ENCODE assay signal across 8 cellular contexts in the genomic region with DNA sequence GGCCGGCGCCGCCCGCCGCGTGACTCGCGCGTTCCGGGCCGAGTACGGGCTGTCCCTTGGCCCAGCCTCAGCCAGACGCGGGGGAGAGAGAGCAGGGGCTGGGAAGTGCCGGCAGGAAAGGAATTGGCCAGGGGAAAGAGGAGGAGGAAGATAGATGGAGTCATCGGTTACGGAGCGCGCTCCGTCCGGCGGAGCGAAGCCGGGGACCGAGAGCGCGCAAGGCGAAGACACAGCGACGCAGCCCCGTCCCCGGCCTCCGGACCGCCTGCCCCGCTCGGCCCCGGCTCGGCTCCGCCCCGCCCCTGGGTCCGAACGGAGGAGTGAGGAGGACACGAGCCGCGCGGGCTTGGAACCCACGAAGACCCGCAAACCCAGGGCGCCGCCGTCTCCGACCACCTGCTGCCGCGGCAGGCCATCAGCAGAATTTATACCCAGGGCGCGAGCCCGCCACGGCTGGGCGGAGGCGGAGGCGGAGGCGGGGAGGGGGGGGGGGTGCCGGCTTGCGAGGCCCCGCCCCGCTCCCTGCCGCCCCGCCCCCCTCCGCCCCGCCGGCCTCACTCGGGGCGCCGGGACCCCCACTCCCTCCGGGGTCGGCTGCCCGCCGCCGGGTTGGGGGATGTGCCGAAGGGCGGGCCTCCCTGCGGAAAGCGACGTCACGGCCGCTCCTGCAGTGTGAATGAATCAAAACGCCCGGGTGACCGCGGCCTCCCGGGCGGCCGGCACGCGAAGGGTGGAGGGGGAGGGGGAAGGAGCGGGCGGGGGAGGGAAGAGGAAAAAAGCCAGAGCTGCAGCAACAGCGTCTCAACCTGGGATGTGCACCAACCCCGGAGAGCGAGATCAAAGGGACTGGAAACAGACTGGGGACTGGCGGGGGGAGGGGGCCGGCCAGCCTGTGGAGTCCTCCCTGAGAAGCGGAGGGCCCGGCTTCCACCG. TPM values are rescaled to one million over a fixed set of nuclear protein-coding genes. Genes with fewer than 3 reads are reported as not detected.
DNase-seq lines count a peak whose midpoint lies in the region; ATAC-seq and TF ChIP-seq lines count a peak whose summit lies in the region.

A gene (plus strand): TSS at position 782 of the 933 bp plus-strand sequence. CDS start 266 bp downstream, outside the sequence.

- peak within 1 kb of the TSS; percentile 68 for H3K4me3 ChIP-seq in BLaER1

- intact Hi-C loops in sciatic nerve (cut with DNase I), result no loop called here

- DNase-seq in NCI-H1105 (lab: John Stamatoyannopoulos, UW), result peak; percentile 52
- DNase-seq in WTC11 (ENCODE audit: low spot score), result peak; percentile 76
- DNase-seq in fibroblast of gingiva (ENCODE audit: low read depth), result peak; percentile 8
- DNase-seq in sciatic nerve (ENCODE audit: low spot score), result no peak

- no peaks in the 10 kb centered on the region for H3K36me3 Mint-ChIP-seq in WTC11
- H3K36me3 Mint-ChIP-seq in nephron (ENCODE audit: low read depth), result no peaks in the 10 kb centered on the region

- peak within 1 kb of the TSS; percentile 97 for H3K4me2 ChIP-seq in BLaER1

- CTCF ChIA-PET in WTC11 (lab: Charles Lee), result interaction anchor here (1.0 to 4.3 kb wide), 7 partner anchors 10 to 186 kb away, joined by 3 to 34 read pairs (median 6); no protein-coding TSS in a partner anchor

- ATAC-seq in GM19395 (IDR thresholded peaks at IDR 0.05; ENCODE audit: unreplicated experiment), result peak; percentile 39
- ATAC-seq in WTC11, result peak; percentile 29
- no peak for ATAC-seq in GM19467 (IDR thresholded peaks at IDR 0.05; ENCODE audit: unreplicated experiment)
- ATAC-seq in sciatic nerve, result no peak

- H3K27me3 ChIP-seq in BLaER1, result peaks cover 99% of the 10 kb centered on the region

- H3K27ac Mint-ChIP-seq in WTC11 (no peak within 1 kb of the TSS), nephron (no peak within 1 kb of the TSS)

- no peak within 1 kb of the TSS for H3K9ac ChIP-seq in BLaER1

- TF ChIP-seq CTCF in WTC11 (IDR thresholded peaks at IDR 0.05) (no peak), nephron (IDR thresholded peaks at IDR 0.05; ENCODE audit: unreplicated experiment in 3 of 3) (no peak)

- H3K9me3 Mint-ChIP-seq in WTC11 (no peaks in the 10 kb centered on the region), nephron (no peaks in the 10 kb centered on the region)

- POLR2A ChIA-PET in WTC11 (lab: Charles Lee), result interaction anchor here (1.0 kb wide), 1 partner anchor 273 kb away, joined by 4 read pairs; a partner anchor contains a TSS

- peaks cover 62% of the 10 kb centered on the region for H4K20me1 ChIP-seq in BLaER1

- no peak within 1 kb of the TSS for H3K27ac ChIP-seq in BLaER1

- H3K4me1 Mint-ChIP-seq in WTC11, result peaks cover 42% of the 10 kb centered on the region
- H3K4me1 Mint-ChIP-seq in nephron, result peaks cover 26% of the 10 kb centered on the region

- peaks cover 40% of the 10 kb centered on the region for H3K9me3 ChIP-seq in BLaER1

- no peaks in the 10 kb centered on the region for H3K36me3 ChIP-seq in BLaER1

- peaks cover 34% of the 10 kb centered on the region for H3K4me1 ChIP-seq in BLaER1

- H3K27me3 Mint-ChIP-seq in WTC11 (ENCODE audit: low read depth) (peaks cover 80% of the 10 kb centered on the region), nephron (ENCODE audit: low read depth) (peaks cover 97% of the 10 kb centered on the region)

- H3K4me3 Mint-ChIP-seq in WTC11 (peak within 1 kb of the TSS; percentile 82), nephron (peak within 1 kb of the TSS; percentile 79 to 84 (median 79))

TF ChIP-seq in WTC11, 78 proteins besides CTCF, POLR2A, EP300 and RAD21 (continues in another document):
- TF ChIP-seq, protein P1, sequence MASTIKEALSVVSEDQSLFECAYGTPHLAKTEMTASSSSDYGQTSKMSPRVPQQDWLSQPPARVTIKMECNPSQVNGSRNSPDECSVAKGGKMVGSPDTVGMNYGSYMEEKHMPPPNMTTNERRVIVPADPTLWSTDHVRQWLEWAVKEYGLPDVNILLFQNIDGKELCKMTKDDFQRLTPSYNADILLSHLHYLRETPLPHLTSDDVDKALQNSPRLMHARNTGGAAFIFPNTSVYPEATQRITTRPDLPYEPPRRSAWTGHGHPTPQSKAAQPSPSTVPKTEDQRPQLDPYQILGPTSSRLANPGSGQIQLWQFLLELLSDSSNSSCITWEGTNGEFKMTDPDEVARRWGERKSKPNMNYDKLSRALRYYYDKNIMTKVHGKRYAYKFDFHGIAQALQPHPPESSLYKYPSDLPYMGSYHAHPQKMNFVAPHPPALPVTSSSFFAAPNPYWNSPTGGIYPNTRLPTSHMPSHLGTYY (CRISPR knock-in tag; IDR thresholded peaks at IDR 0.05), result no peak
- peak; percentile 65; the same call in 1 of the 2 replicates for TF ChIP-seq ZNF423 (CRISPR knock-in tag; IDR thresholded peaks at IDR 0.05)
- no peak for TF ChIP-seq FOXP1 (CRISPR knock-in tag; IDR thresholded peaks at IDR 0.05; ENCODE audit: borderline replicate concordance)
- TF ChIP-seq, protein P2, sequence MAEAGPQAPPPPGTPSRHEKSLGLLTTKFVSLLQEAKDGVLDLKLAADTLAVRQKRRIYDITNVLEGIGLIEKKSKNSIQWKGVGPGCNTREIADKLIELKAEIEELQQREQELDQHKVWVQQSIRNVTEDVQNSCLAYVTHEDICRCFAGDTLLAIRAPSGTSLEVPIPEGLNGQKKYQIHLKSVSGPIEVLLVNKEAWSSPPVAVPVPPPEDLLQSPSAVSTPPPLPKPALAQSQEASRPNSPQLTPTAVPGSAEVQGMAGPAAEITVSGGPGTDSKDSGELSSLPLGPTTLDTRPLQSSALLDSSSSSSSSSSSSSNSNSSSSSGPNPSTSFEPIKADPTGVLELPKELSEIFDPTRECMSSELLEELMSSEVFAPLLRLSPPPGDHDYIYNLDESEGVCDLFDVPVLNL (CRISPR knock-in tag; IDR thresholded peaks at IDR 0.05; ENCODE audit: borderline replicate concordance, low read depth), result no peak
- TF ChIP-seq, protein P3, sequence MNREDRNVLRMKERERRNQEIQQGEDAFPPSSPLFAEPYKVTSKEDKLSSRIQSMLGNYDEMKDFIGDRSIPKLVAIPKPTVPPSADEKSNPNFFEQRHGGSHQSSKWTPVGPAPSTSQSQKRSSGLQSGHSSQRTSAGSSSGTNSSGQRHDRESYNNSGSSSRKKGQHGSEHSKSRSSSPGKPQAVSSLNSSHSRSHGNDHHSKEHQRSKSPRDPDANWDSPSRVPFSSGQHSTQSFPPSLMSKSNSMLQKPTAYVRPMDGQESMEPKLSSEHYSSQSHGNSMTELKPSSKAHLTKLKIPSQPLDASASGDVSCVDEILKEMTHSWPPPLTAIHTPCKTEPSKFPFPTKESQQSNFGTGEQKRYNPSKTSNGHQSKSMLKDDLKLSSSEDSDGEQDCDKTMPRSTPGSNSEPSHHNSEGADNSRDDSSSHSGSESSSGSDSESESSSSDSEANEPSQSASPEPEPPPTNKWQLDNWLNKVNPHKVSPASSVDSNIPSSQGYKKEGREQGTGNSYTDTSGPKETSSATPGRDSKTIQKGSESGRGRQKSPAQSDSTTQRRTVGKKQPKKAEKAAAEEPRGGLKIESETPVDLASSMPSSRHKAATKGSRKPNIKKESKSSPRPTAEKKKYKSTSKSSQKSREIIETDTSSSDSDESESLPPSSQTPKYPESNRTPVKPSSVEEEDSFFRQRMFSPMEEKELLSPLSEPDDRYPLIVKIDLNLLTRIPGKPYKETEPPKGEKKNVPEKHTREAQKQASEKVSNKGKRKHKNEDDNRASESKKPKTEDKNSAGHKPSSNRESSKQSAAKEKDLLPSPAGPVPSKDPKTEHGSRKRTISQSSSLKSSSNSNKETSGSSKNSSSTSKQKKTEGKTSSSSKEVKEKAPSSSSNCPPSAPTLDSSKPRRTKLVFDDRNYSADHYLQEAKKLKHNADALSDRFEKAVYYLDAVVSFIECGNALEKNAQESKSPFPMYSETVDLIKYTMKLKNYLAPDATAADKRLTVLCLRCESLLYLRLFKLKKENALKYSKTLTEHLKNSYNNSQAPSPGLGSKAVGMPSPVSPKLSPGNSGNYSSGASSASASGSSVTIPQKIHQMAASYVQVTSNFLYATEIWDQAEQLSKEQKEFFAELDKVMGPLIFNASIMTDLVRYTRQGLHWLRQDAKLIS (CRISPR knock-in tag; IDR thresholded peaks at IDR 0.05; ENCODE audit: borderline replicate concordance), result no peak
- TF ChIP-seq, protein P4, sequence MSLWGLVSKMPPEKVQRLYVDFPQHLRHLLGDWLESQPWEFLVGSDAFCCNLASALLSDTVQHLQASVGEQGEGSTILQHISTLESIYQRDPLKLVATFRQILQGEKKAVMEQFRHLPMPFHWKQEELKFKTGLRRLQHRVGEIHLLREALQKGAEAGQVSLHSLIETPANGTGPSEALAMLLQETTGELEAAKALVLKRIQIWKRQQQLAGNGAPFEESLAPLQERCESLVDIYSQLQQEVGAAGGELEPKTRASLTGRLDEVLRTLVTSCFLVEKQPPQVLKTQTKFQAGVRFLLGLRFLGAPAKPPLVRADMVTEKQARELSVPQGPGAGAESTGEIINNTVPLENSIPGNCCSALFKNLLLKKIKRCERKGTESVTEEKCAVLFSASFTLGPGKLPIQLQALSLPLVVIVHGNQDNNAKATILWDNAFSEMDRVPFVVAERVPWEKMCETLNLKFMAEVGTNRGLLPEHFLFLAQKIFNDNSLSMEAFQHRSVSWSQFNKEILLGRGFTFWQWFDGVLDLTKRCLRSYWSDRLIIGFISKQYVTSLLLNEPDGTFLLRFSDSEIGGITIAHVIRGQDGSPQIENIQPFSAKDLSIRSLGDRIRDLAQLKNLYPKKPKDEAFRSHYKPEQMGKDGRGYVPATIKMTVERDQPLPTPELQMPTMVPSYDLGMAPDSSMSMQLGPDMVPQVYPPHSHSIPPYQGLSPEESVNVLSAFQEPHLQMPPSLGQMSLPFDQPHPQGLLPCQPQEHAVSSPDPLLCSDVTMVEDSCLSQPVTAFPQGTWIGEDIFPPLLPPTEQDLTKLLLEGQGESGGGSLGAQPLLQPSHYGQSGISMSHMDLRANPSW (CRISPR knock-in tag; conservative IDR thresholded peaks at IDR 0.05; ENCODE audit: low read depth), result no peak
- no peak for TF ChIP-seq RELA (CRISPR knock-in tag; IDR thresholded peaks at IDR 0.05; ENCODE audit: borderline replicate concordance)
- TF ChIP-seq, protein P5, sequence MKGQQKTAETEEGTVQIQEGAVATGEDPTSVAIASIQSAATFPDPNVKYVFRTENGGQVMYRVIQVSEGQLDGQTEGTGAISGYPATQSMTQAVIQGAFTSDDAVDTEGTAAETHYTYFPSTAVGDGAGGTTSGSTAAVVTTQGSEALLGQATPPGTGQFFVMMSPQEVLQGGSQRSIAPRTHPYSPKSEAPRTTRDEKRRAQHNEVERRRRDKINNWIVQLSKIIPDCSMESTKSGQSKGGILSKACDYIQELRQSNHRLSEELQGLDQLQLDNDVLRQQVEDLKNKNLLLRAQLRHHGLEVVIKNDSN (CRISPR knock-in tag; IDR thresholded peaks at IDR 0.05), result no peak
- TF ChIP-seq KAT7 (CRISPR knock-in tag; IDR thresholded peaks at IDR 0.05; ENCODE audit: borderline replicate concordance), result no peak

RNA-seq across cellular contexts. Expression of the gene that starts here (rescaled TPM):
- 7.7 to 19.2 TPM (median 9.2 TPM) in 3 replicates for total RNA-seq in WTC11 (2021)
- not detected for total RNA-seq in sciatic nerve

Comparison
In these comparisons a context has a peak if more than half of its experiments do, and no peak if none do; other contexts are left out.
1. ATAC-seq: peak in GM19395 (single experiment) and WTC11 (single experiment); none in GM19467 (single experiment) and sciatic nerve (single experiment).